9 cellular contexts compared by ENCODE assay signal in the genomic region with DNA sequence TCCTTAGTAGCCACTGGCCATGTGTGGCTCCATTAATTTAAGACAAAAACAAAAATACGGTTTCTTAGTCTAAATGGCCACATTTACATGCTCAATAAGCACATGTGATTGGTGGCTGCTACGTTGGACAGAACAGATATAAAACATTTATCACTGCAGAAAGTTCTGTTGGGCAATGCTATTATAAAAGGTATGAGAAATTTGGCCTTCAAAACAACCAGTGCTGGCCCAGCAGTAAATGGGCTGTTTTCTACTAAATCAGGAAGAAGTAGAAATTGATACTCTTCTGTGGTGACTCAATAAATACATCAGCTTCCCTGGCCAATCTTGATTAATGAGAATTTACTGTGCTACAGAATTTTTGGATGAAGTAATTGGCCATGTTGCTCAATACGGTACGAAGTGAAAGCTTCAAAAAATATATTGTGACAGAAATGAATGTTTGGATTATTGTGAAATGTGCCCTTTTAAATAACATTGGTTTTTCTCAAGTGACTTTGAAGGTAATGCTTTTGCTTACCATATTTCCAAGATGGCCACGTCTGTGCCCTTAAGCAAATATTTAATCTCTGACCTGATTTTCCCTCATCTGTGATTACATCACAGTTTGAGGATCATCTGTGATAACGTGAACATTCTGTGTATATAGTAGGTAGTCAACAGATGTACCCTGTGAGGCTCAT. TPM values are rescaled to one million over a fixed set of nuclear protein-coding genes. Genes with fewer than 3 reads are reported as not detected.
DNase-seq lines count a peak whose midpoint lies in the region; ATAC-seq and TF ChIP-seq lines count a peak whose summit lies in the region.
"Had no signal": no experiment of that assay in that cellular context is flagged by ENCODE, and none has a peak within 500 bp of the region (broad histone marks: within the 10 kb centered on the region; RNA-seq: fewer than 3 reads in every experiment).

No MANE protein-coding gene starts in this region.

- peaks cover 98% of the 10 kb centered on the region for H3K79me2 ChIP-seq in PC-3 (ENCODE audit: low read length)

- H3K36me3 ChIP-seq in PC-3 (ENCODE audit: low read depth, low read length) (peaks cover 73% of the 10 kb centered on the region), endocrine pancreas (ENCODE audit: control insufficient read depth, insufficient read depth, low read length) (peaks cover 7% of the 10 kb centered on the region)

- H3K4me1 ChIP-seq in PC-3 (ENCODE audit: insufficient read depth, low read length) (peaks cover 37% of the 10 kb centered on the region), endocrine pancreas (ENCODE audit: control insufficient read depth, insufficient read depth, low read length) (peaks cover 34% of the 10 kb centered on the region)

- peaks cover 76% of the 10 kb centered on the region for H4K20me1 ChIP-seq in PC-3 (ENCODE audit: low read length)

- POLR2A ChIA-PET in PC-3 (lab: Charles Lee; ENCODE audit: unreplicated experiment) = no interaction called here

- no TSS peak for BruUV-seq in PC-3 (replicated peaks; lab: Mats Ljungman, UMichigan)

- intact Hi-C loops in PC-3 (cut with micrococcal nuclease) = no loop called here

- H3K27me3 ChIP-seq in PC-3 (ENCODE audit: low read length) (no peaks in the 10 kb centered on the region), endocrine pancreas (ENCODE audit: control insufficient read depth, insufficient read depth, low read length) (no peaks in the 10 kb centered on the region)

- H2AFZ ChIP-seq in PC-3 (ENCODE audit: low read length) = no peak overlapping the region

- ATAC-seq in PC-3 = no peak
- no peak for ATAC-seq in HG03354 (IDR thresholded peaks at IDR 0.05; ENCODE audit: poor library complexity, severe bottlenecking, unreplicated experiment)

- peak overlapping the region; percentile 97 for H3K4me2 ChIP-seq in PC-3 (ENCODE audit: low read length)

- H3F3A ChIP-seq in PC-3 (ENCODE audit: low read length, unreplicated experiment) = no peaks in the 10 kb centered on the region

- H3K4me3 ChIP-seq in PC-3 (ENCODE audit: low read length) (peak overlapping the region; percentile 94), endocrine pancreas (ENCODE audit: control insufficient read depth, insufficient read depth, low read length) (peak overlapping the region; percentile 74), skeletal muscle cell (ENCODE audit: low read depth, low read length) (no peak overlapping the region)

- TF ChIP-seq CTCF in PC-3 (conservative IDR thresholded peaks at IDR 0.05; ENCODE audit: low read depth, low read length) = no peak

- no peak overlapping the region for H3K27ac ChIP-seq in PC-3 (ENCODE audit: low read length)

- H3K9me2 ChIP-seq in PC-3 (replicated peaks; ENCODE audit: low read length) = no peaks in the 10 kb centered on the region

- DNase-seq in GM04504 (ENCODE audit: low read depth) (peak; percentile 22), PC-3 (no peak), skeletal muscle cell (ENCODE audit: low read depth) (peak; percentile 25), globus pallidus (ENCODE audit: low spot score) (no peak), iPS-NIHi11 (ENCODE audit: low spot score) (no peak)
- DNase-seq: cortex of kidney, NCI-H1105 treated with DMSO at 0.1 percent for 48 hours had no signal

- CTCF ChIA-PET in PC-3 (lab: Charles Lee) = no interaction called here

- no peaks in the 10 kb centered on the region for H3K9me3 ChIP-seq in PC-3 (ENCODE audit: low read length)
- no peaks in the 10 kb centered on the region for H3K9me3 ChIP-seq in endocrine pancreas (ENCODE audit: control insufficient read depth, low read length)

- H3K9ac ChIP-seq in PC-3 (ENCODE audit: low read length) = no peak overlapping the region
- no peak overlapping the region for H3K9ac ChIP-seq in endocrine pancreas (ENCODE audit: control insufficient read depth, insufficient read depth, low read length)

RNA-seq across cellular contexts. Expression of a gene that starts 4.2 kb away (rescaled TPM):
- 109 and 114 TPM in 2 replicates for total RNA-seq in PC-3 (2014; rRNA removed)

RNA-seq across cellular contexts. Expression of a gene that starts 27.8 kb away (rescaled TPM):
- 37.5 and 39.1 TPM in 2 replicates for total RNA-seq in PC-3 (2014; rRNA removed)

RNA-seq across cellular contexts. Expression of a gene that starts 47.2 kb away (rescaled TPM):
- 17.4 and 17.6 TPM in 2 replicates for total RNA-seq in PC-3 (2014; rRNA removed)

Comparison
In these comparisons a context has a peak if more than half of its experiments do, and no peak if none do; other contexts are left out.
1. DNase-seq: peak in GM04504 (single experiment) and skeletal muscle cell (single experiment); none in PC-3 (single experiment), globus pallidus (single experiment) and iPS-NIHi11 (single experiment).